ENCODE assay signal across 1 cellular context in genomic region chr14:35366048-35366428, GRCh38.
A peak's percentile ranks its signal among the peaks of the same experiment; 100 is the strongest.
TF ChIP-seq lines count a peak whose summit lies in the region.

No MANE protein-coding gene starts in this region.

TF ChIP-seq in HepG2, 621 proteins besides CTCF, POLR2A, EP300 and RAD21 (continued from another document):
- TF ChIP-seq, protein P1, sequence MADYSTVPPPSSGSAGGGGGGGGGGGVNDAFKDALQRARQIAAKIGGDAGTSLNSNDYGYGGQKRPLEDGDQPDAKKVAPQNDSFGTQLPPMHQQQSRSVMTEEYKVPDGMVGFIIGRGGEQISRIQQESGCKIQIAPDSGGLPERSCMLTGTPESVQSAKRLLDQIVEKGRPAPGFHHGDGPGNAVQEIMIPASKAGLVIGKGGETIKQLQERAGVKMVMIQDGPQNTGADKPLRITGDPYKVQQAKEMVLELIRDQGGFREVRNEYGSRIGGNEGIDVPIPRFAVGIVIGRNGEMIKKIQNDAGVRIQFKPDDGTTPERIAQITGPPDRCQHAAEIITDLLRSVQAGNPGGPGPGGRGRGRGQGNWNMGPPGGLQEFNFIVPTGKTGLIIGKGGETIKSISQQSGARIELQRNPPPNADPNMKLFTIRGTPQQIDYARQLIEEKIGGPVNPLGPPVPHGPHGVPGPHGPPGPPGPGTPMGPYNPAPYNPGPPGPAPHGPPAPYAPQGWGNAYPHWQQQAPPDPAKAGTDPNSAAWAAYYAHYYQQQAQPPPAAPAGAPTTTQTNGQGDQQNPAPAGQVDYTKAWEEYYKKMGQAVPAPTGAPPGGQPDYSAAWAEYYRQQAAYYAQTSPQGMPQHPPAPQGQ (CRISPR knock-in tag; IDR thresholded peaks at IDR 0.05; ENCODE audit: borderline replicate concordance) = 0 out of 2 replicates have a peak, but pooled peaks have one; percentile 6
- TF ChIP-seq, protein P2, sequence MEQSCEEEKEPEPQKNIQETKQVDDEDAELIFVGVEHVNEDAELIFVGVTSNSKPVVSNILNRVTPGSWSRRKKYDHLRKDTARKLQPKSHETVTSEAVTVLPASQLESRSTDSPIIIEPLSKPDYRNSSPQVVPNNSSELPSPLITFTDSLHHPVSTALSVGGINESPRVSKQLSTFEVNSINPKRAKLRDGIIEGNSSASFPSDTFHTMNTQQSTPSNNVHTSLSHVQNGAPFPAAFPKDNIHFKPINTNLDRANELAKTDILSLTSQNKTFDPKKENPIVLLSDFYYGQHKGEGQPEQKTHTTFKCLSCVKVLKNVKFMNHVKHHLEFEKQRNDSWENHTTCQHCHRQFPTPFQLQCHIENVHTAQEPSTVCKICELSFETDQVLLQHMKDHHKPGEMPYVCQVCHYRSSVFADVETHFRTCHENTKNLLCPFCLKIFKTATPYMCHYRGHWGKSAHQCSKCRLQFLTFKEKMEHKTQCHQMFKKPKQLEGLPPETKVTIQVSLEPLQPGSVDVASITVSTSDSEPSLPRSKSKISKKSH (CRISPR knock-in tag; IDR thresholded peaks at IDR 0.05; ENCODE audit: borderline replicate concordance) = peak; percentile 82; the same call in 1 of the 2 replicates
- TF ChIP-seq, protein P3, sequence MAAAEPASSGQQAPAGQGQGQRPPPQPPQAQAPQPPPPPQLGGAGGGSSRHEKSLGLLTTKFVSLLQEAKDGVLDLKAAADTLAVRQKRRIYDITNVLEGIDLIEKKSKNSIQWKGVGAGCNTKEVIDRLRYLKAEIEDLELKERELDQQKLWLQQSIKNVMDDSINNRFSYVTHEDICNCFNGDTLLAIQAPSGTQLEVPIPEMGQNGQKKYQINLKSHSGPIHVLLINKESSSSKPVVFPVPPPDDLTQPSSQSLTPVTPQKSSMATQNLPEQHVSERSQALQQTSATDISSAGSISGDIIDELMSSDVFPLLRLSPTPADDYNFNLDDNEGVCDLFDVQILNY (CRISPR knock-in tag; conservative IDR thresholded peaks at IDR 0.05) = peak; percentile 25; the same call in 1 of the 2 replicates
- TF ChIP-seq ZBTB14 (CRISPR knock-in tag; IDR thresholded peaks at IDR 0.05) (no peak), XRCC5 (optimal IDR thresholded peaks at IDR 0.05; ENCODE audit: low read length) (no peak), HOXA3 (CRISPR knock-in tag; IDR thresholded peaks at IDR 0.05) (peak; percentile 32; the same call in 1 of the 2 replicates), ZNF512B (CRISPR knock-in tag; IDR thresholded peaks at IDR 0.05; ENCODE audit: borderline replicate concordance) (0 out of 2 replicates have a peak, but pooled peaks have one; percentile 6), ZNF674 (CRISPR knock-in tag; IDR thresholded peaks at IDR 0.05; ENCODE audit: low read depth) (no peak), ZNF891 (CRISPR knock-in tag; IDR thresholded peaks at IDR 0.05) (0 out of 2 replicates have a peak, but pooled peaks have one; percentile 61), ZSCAN5A (CRISPR knock-in tag; IDR thresholded peaks at IDR 0.05; ENCODE audit: borderline replicate concordance) (no peak), MEIS1 (CRISPR knock-in tag; IDR thresholded peaks at IDR 0.05; ENCODE audit: borderline replicate concordance) (0 out of 2 replicates have a peak, but pooled peaks have one; percentile 3), THAP11 (CRISPR knock-in tag; IDR thresholded peaks at IDR 0.05) (no peak), ZNF224 (CRISPR knock-in tag; IDR thresholded peaks at IDR 0.05) (0 out of 2 replicates have a peak, but pooled peaks have one; percentile 5), ZNF704 (CRISPR knock-in tag; IDR thresholded peaks at IDR 0.05; ENCODE audit: borderline replicate concordance) (0 out of 2 replicates have a peak, but pooled peaks have one; percentile 26), ZNF644 (CRISPR knock-in tag; IDR thresholded peaks at IDR 0.05; ENCODE audit: low read depth) (0 out of 2 replicates have a peak, but pooled peaks have one; percentile 11)
- TF ChIP-seq, protein P4, sequence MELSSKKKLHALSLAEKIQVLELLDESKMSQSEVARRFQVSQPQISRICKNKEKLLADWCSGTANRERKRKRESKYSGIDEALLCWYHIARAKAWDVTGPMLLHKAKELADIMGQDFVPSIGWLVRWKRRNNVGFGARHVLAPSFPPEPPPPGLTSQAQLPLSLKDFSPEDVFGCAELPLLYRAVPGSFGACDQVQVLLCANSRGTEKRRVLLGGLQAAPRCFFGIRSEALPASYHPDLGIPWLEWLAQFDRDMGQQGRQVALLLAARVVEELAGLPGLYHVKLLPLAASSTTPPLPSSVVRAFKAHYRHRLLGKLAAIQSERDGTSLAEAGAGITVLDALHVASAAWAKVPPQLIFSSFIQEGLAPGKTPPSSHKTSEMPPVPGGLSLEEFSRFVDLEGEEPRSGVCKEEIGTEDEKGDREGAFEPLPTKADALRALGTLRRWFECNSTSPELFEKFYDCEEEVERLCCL (CRISPR knock-in tag; IDR thresholded peaks at IDR 0.05; ENCODE audit: borderline replicate concordance) = peak; percentile 13; the same call in 1 of the 2 replicates
